In genomic region chr5:8226148-8226547, GRCh38 we compare ENCODE assay signal across 8 cellular contexts.
"Had no signal": no experiment of that assay in that cellular context is flagged by ENCODE, and none has a peak within 500 bp of the region (broad histone marks: within the 10 kb centered on the region; RNA-seq: fewer than 3 reads in every experiment).

No MANE protein-coding gene starts in this region.

- FAIRE-seq: H1, H54, HepG2 had no signal

- H3K4me3 ChIP-seq: GM23338 had no signal

- ATAC-seq: GM23338, HepG2 had no signal

- H3K4me2 ChIP-seq: GM23338 had no signal

- H2AFZ ChIP-seq: GM23338 had no signal

- H3K27ac ChIP-seq: HL-60 had no signal

- DNase-seq: H9, HCEC 1CT, KBM-7 had no signal
